Comparison of ENCODE assay signal across 15 cellular contexts in genomic region chr2:239193426-239193825, GRCh38.
DNase-seq lines count a peak whose midpoint lies in the region; TF ChIP-seq lines count a peak whose summit lies in the region.
"Had no signal": no experiment of that assay in that cellular context is flagged by ENCODE, and none has a peak within 500 bp of the region (broad histone marks: within the 10 kb centered on the region; RNA-seq: fewer than 3 reads in every experiment).

No MANE protein-coding gene starts in this region.

- H3K27ac Mint-ChIP-seq in activated naive CD4-positive, alpha-beta T cell treated with anti-CD3 and anti-CD28 coated beads, Interleukin-2, amount 10 ng/mL, durations not matched to agents 7 days and 5 days = no peak overlapping the region
- no peak overlapping the region for H3K27ac Mint-ChIP-seq in activated CD4-positive, alpha-beta memory T cell treated with anti-CD3 and anti-CD28 coated beads for 36 hours
- H3K27ac Mint-ChIP-seq: activated naive CD8-positive, alpha-beta T cell; stimulated activated effector memory CD8-positive, alpha-beta T cell treated with anti-CD3 and anti-CD28 coated beads, Interleukin-12 subunit alpha, Interleukin-12 subunit beta, amount 100 ng/mL, for 72 hours had no signal

- TF ChIP-seq EP300 in sigmoid colon (IDR thresholded peaks at IDR 0.05) = no peak

- POLR2A ChIA-PET in activated CD4-positive, alpha-beta memory T cell treated with anti-CD3 and anti-CD28 coated beads for 36 hours (lab: Charles Lee) = no interaction called here

- no peak for TF ChIP-seq POLR2A in sigmoid colon (IDR thresholded peaks at IDR 0.05)

- peaks cover 21 to 79% (median 51%) of the 10 kb centered on the region in 11 experiments; a peak in 19 of 22 replicates for H4K20me1 ChIP-seq in BLaER1 treated with 17β-estradiol and CSF1 and Interleukin-3, amounts not matched to agents 10 nM and 100 nM

- H3K4me3 ChIP-seq in BLaER1 treated with 17β-estradiol and CSF1 and Interleukin-3, amounts not matched to agents 10 nM and 100 nM = no peak overlapping the region
- H3K4me3 ChIP-seq in sigmoid colon = no peak overlapping the region

- no peaks in the 10 kb centered on the region for H3K27me3 ChIP-seq in BLaER1 treated with 17β-estradiol and CSF1 and Interleukin-3, amounts not matched to agents 10 nM and 100 nM
- H3K27me3 ChIP-seq in sigmoid colon = no peaks in the 10 kb centered on the region

- CTCF ChIA-PET in activated naive CD4-positive, alpha-beta T cell treated with anti-CD3 and anti-CD28 coated beads, Interleukin-2, amount 10 ng/mL, durations not matched to agents 7 days and 5 days (lab: Charles Lee) = no interaction called here
- CTCF ChIA-PET in activated CD4-positive, alpha-beta memory T cell treated with anti-CD3 and anti-CD28 coated beads for 36 hours (lab: Charles Lee) = interaction anchor here (0.6 kb wide), 1 partner anchor 798 kb away, joined by 3 read pairs; no protein-coding TSS in a partner anchor

- peaks cover 15 to 21% (median 17%) of the 10 kb centered on the region in 11 experiments for H3K9me3 ChIP-seq in BLaER1 treated with 17β-estradiol and CSF1 and Interleukin-3, amounts not matched to agents 10 nM and 100 nM (replicated peaks in 1 of 11)
- H3K9me3 ChIP-seq in sigmoid colon = no peaks in the 10 kb centered on the region

- peaks cover 9 to 63% (median 54%) of the 10 kb centered on the region in 10 experiments for H3K4me1 ChIP-seq in BLaER1 treated with 17β-estradiol and CSF1 and Interleukin-3, amounts not matched to agents 10 nM and 100 nM
- H3K4me1 ChIP-seq in sigmoid colon = peaks cover 0 to 52% (median 46%) of the 10 kb centered on the region in 4 donors

- intact Hi-C loops in sigmoid colon (cut with DNase I) = no loop called here
- intact Hi-C loops in activated CD4-positive, alpha-beta memory T cell treated with anti-CD3 and anti-CD28 coated beads for 36 hours (cut with micrococcal nuclease) = no loop called here

- H3K36me3 Mint-ChIP-seq in activated naive CD4-positive, alpha-beta T cell treated with anti-CD3 and anti-CD28 coated beads, Interleukin-2, amount 10 ng/mL, durations not matched to agents 7 days and 5 days = peaks cover 55% of the 10 kb centered on the region
- peaks cover 20% of the 10 kb centered on the region for H3K36me3 Mint-ChIP-seq in activated CD4-positive, alpha-beta memory T cell treated with anti-CD3 and anti-CD28 coated beads for 36 hours

- H3K4me2 ChIP-seq in BLaER1 treated with 17β-estradiol and CSF1 and Interleukin-3, amounts not matched to agents 10 nM and 100 nM = peak overlapping the region in 7 of 11 experiments; percentile 51 to 72 (median 61); a peak in 7 of 22 replicates

- no peak overlapping the region for H3K4me3 Mint-ChIP-seq in activated naive CD4-positive, alpha-beta T cell treated with anti-CD3 and anti-CD28 coated beads, Interleukin-2, amount 10 ng/mL, durations not matched to agents 7 days and 5 days
- no peak overlapping the region for H3K4me3 Mint-ChIP-seq in activated CD4-positive, alpha-beta memory T cell treated with anti-CD3 and anti-CD28 coated beads for 36 hours
- H3K4me3 Mint-ChIP-seq: activated naive CD8-positive, alpha-beta T cell; stimulated activated effector memory CD8-positive, alpha-beta T cell treated with anti-CD3 and anti-CD28 coated beads, Interleukin-12 subunit alpha, Interleukin-12 subunit beta, amount 100 ng/mL, for 72 hours had no signal

- H3K36me3 ChIP-seq in BLaER1 treated with 17β-estradiol and CSF1 and Interleukin-3, amounts not matched to agents 10 nM and 100 nM = peaks cover 22 to 67% (median 46%) of the 10 kb centered on the region in 11 experiments
- H3K36me3 ChIP-seq in sigmoid colon = peaks cover 11 to 50% (median 22%) of the 10 kb centered on the region in 4 donors

- TF ChIP-seq CTCF in sigmoid colon (IDR thresholded peaks at IDR 0.05) = no peak

- no peaks in the 10 kb centered on the region for H3K9me3 Mint-ChIP-seq in activated naive CD4-positive, alpha-beta T cell treated with anti-CD3 and anti-CD28 coated beads, Interleukin-2, amount 10 ng/mL, durations not matched to agents 7 days and 5 days
- H3K9me3 Mint-ChIP-seq in activated CD4-positive, alpha-beta memory T cell treated with anti-CD3 and anti-CD28 coated beads for 36 hours = no peaks in the 10 kb centered on the region
- H3K9me3 Mint-ChIP-seq: stimulated activated effector memory CD8-positive, alpha-beta T cell treated with anti-CD3 and anti-CD28 coated beads, Interleukin-12 subunit alpha, Interleukin-12 subunit beta, amount 100 ng/mL, for 72 hours had no signal

- no peak overlapping the region for H3K27ac ChIP-seq in BLaER1 treated with 17β-estradiol and CSF1 and Interleukin-3, amounts not matched to agents 10 nM and 100 nM
- H3K27ac ChIP-seq in caudate nucleus (ENCODE audit: low read depth, low read length) = peak overlapping the region; percentile 82
- peak overlapping the region in 3 of 4 donors; percentile 29 to 54 (median 36) for H3K27ac ChIP-seq in sigmoid colon

- H3K9ac ChIP-seq in BLaER1 treated with 17β-estradiol and CSF1 and Interleukin-3, amounts not matched to agents 10 nM and 100 nM = no peak overlapping the region

- 88 to 94% methylated on average over 12 of the region's 12 CpGs for WGBS in sigmoid colon, 2 donors

- no peaks in the 10 kb centered on the region for H3K4me1 Mint-ChIP-seq in activated naive CD4-positive, alpha-beta T cell treated with anti-CD3 and anti-CD28 coated beads, Interleukin-2, amount 10 ng/mL, durations not matched to agents 7 days and 5 days
- H3K4me1 Mint-ChIP-seq in activated CD4-positive, alpha-beta memory T cell treated with anti-CD3 and anti-CD28 coated beads for 36 hours (ENCODE audit: low read depth) = peaks cover 6% of the 10 kb centered on the region

- peak in 27 of 61 donors; percentile 23 to 69 (median 42) for DNase-seq in caudate nucleus (lab: John Stamatoyannopoulos, UW)
- DNase-seq in medulla oblongata (ENCODE audit: extremely low spot score) = peak; percentile 71
- DNase-seq in sigmoid colon = peak; percentile 68
- no peak for DNase-seq in activated naive CD4-positive, alpha-beta T cell treated with anti-CD3 and anti-CD28 coated beads, Interleukin-2, amount 10 ng/mL, durations not matched to agents 7 days and 5 days
- no peak for DNase-seq in NOMO-1 treated with dmso at 0.1 percent for 144 hours (lab: John Stamatoyannopoulos, UW; ENCODE audit: unreplicated experiment)
- DNase-seq in activated CD4-positive, alpha-beta memory T cell treated with anti-CD3 and anti-CD28 coated beads for 36 hours = no peak
- no peak for DNase-seq in NCI-H1436 treated with DMSO at 0.1 percent for 48 hours (lab: John Stamatoyannopoulos, UW)
- DNase-seq: activated CD4-positive, alpha-beta T cell treated with anti-CD3 and anti-CD28 coated beads for 1 hour; activated T-cell treated with anti-CD3 and anti-CD28 coated beads for 4 hours; central memory CD4-positive, alpha-beta T cell; mesenchymal stem cell; NCI-H187 treated with DMSO at 0.1 percent for 48 hours had no signal

- no peaks in the 10 kb centered on the region for H3K27me3 Mint-ChIP-seq in activated naive CD4-positive, alpha-beta T cell treated with anti-CD3 and anti-CD28 coated beads, Interleukin-2, amount 10 ng/mL, durations not matched to agents 7 days and 5 days
- H3K27me3 Mint-ChIP-seq in activated CD4-positive, alpha-beta memory T cell treated with anti-CD3 and anti-CD28 coated beads for 36 hours = no peaks in the 10 kb centered on the region
- H3K27me3 Mint-ChIP-seq: activated naive CD8-positive, alpha-beta T cell had no signal

Comparison
In these comparisons a context has a peak if more than half of its experiments do, and no peak if none do; other contexts are left out.
1. H3K27ac ChIP-seq: peak in caudate nucleus (single experiment) and sigmoid colon (3 of 4); none in BLaER1 treated with 17β-estradiol and CSF1 and Interleukin-3, amounts not matched to agents 10 nM and 100 nM (0 of 11).
2. DNase-seq: peak in medulla oblongata (single experiment) and sigmoid colon (single experiment); none in activated naive CD4-positive, alpha-beta T cell treated with anti-CD3 and anti-CD28 coated beads, Interleukin-2, amount 10 ng/mL, durations not matched to agents 7 days and 5 days (single experiment), NOMO-1 treated with dmso at 0.1 percent for 144 hours (single experiment), activated CD4-positive, alpha-beta memory T cell treated with anti-CD3 and anti-CD28 coated beads for 36 hours (single experiment) and NCI-H1436 treated with DMSO at 0.1 percent for 48 hours (single experiment).